ENCODE assay signal across 13 cellular contexts in genomic region chr12:95318071-95318545, GRCh38.
DNase-seq lines count a peak whose midpoint lies in the region; ATAC-seq, FAIRE-seq and TF ChIP-seq lines count a peak whose summit lies in the region.
"Had no signal": no experiment of that assay in that cellular context is flagged by ENCODE, and none has a peak within 500 bp of the region (broad histone marks: within the 10 kb centered on the region; RNA-seq: fewer than 3 reads in every experiment).

No MANE protein-coding gene starts in this region.

- WGBS in pancreas, 2 donors: 35 to 38% methylated on average over 2 of the region's 2 CpGs

- DNase-seq in EL (peak; percentile 66), NCI-H345 treated with DMSO at 0.1 percent for 48 hours (lab: John Stamatoyannopoulos, UW; ENCODE audit: unreplicated experiment) (peak; percentile 59), epithelial cell of esophagus (ENCODE audit: low read depth) (peak; percentile 72), pancreas (no peak), SK-N-DZ (ENCODE audit: low spot score) (no peak), islet precursor cell (no peak)
- DNase-seq: activated gamma-delta T cell treated with Interleukin-2 at 50 U/mL for 16 hours; DND-41; effector memory CD4-positive, alpha-beta T cell; left cardiac atrium; right cardiac atrium had no signal

- no peak for FAIRE-seq in pancreas (lab: Jason Lieb, UNC)

- intact Hi-C loops in pancreas (cut with DNase I): no loop called here

- H3K27me3 ChIP-seq in pancreas: no peaks in the 10 kb centered on the region

- H3K4me3 ChIP-seq in epithelial cell of esophagus (ENCODE audit: low read length) (no peak overlapping the region), pancreas (no peak overlapping the region)

- no peaks in the 10 kb centered on the region for H3K9me3 ChIP-seq in pancreas

- no peaks in the 10 kb centered on the region for H3K36me3 ChIP-seq in pancreas

- no peak for TF ChIP-seq CTCF in epithelial cell of esophagus (IDR thresholded peaks at IDR 0.05; ENCODE audit: insufficient read depth, low read depth, low read length, missing control alignments)
- TF ChIP-seq CTCF in pancreas (IDR thresholded peaks at IDR 0.05): no peak

- peaks cover 0 to 7% (median 5%) of the 10 kb centered on the region in 3 donors for H3K4me1 ChIP-seq in pancreas

- H3K27ac ChIP-seq in pancreas: peak overlapping the region in 2 of 4 donors; percentile 55 to 67

- ATAC-seq in pancreas (peak; percentile 61 to 91 (median 83)), HG02588 (IDR thresholded peaks at IDR 0.05; ENCODE audit: unreplicated experiment) (no peak), GM21447 (IDR thresholded peaks at IDR 0.05; ENCODE audit: unreplicated experiment) (no peak)
- ATAC-seq: left cardiac atrium, right cardiac atrium had no signal

Comparison
In these comparisons a context has a peak if more than half of its experiments do, and no peak if none do; other contexts are left out.
1. DNase-seq: peak in EL (single experiment), NCI-H345 treated with DMSO at 0.1 percent for 48 hours (single experiment) and epithelial cell of esophagus (single experiment); none in pancreas (0 of 6), SK-N-DZ (single experiment) and islet precursor cell (single experiment).
2. ATAC-seq: peak in pancreas (4 of 4); none in HG02588 (single experiment) and GM21447 (single experiment).